1 cellular context compared by ENCODE assay signal in genomic region chr20:37231970-37232620, GRCh38.
A peak's percentile ranks its signal among the peaks of the same experiment; 100 is the strongest.
TF ChIP-seq lines count a peak whose summit lies in the region.

No MANE protein-coding gene starts in this region.

TF ChIP-seq in SK-N-SH, 30 proteins besides CTCF, POLR2A, EP300 and RAD21:
- TF ChIP-seq RCOR1 (IDR thresholded peaks at IDR 0.05; ENCODE audit: low read length) (peak; percentile 75), EZH2phosphoT487 (IDR thresholded peaks at IDR 0.05; ENCODE audit: borderline replicate concordance, low read depth) (no peak), RXRA (IDR thresholded peaks at IDR 0.05; ENCODE audit: borderline replicate concordance, low read depth) (no peak), NRF1 (IDR thresholded peaks at IDR 0.05; ENCODE audit: low read depth, low read length) (no peak), USF2 (IDR thresholded peaks at IDR 0.05; ENCODE audit: borderline replicate concordance, low read depth, low read length) (no peak), SMC3 (IDR thresholded peaks at IDR 0.05; ENCODE audit: low read depth, low read length) (peak; percentile 4; the same call in 1 of the 2 replicates), MEF2A (IDR thresholded peaks at IDR 0.05; ENCODE audit: borderline replicate concordance, low read depth) (no peak), FOXJ3 (CRISPR knock-in tag; IDR thresholded peaks at IDR 0.05) (peak; percentile 73), CHD2 (IDR thresholded peaks at IDR 0.05; ENCODE audit: low read length, partially characterized antibody) (peak; percentile 25), YY1 (IDR thresholded peaks at IDR 0.05; ENCODE audit: low read depth) (no peak), NFIC (IDR thresholded peaks at IDR 0.05; ENCODE audit: borderline replicate concordance) (no peak), MXI1 (IDR thresholded peaks at IDR 0.05; ENCODE audit: low read depth, low read length) (peak; percentile 63; the same call in 1 of the 2 replicates), TCF12 (IDR thresholded peaks at IDR 0.05) (0 out of 2 replicates have a peak, but pooled peaks have one; percentile 8), FOXM1 (IDR thresholded peaks at IDR 0.05; ENCODE audit: low read depth) (no peak), MAX (IDR thresholded peaks at IDR 0.05; ENCODE audit: low read depth) (no peak), TEAD4 (IDR thresholded peaks at IDR 0.05; ENCODE audit: borderline replicate concordance, insufficient read depth) (no peak), GABPA (IDR thresholded peaks at IDR 0.05; ENCODE audit: low read depth) (no peak), POLR2AphosphoS5 (IDR thresholded peaks at IDR 0.05; ENCODE audit: low read depth, low read length) (no peak), GATA2 (CRISPR knock-in tag; IDR thresholded peaks at IDR 0.05) (peak; percentile 58)
- TF ChIP-seq, protein P1, sequence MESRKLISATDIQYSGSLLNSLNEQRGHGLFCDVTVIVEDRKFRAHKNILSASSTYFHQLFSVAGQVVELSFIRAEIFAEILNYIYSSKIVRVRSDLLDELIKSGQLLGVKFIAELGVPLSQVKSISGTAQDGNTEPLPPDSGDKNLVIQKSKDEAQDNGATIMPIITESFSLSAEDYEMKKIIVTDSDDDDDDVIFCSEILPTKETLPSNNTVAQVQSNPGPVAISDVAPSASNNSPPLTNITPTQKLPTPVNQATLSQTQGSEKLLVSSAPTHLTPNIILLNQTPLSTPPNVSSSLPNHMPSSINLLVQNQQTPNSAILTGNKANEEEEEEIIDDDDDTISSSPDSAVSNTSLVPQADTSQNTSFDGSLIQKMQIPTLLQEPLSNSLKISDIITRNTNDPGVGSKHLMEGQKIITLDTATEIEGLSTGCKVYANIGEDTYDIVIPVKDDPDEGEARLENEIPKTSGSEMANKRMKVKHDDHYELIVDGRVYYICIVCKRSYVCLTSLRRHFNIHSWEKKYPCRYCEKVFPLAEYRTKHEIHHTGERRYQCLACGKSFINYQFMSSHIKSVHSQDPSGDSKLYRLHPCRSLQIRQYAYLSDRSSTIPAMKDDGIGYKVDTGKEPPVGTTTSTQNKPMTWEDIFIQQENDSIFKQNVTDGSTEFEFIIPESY (IDR thresholded peaks at IDR 0.05; ENCODE audit: borderline replicate concordance, low read depth): no peak
